In genomic region chr22:24953294-24954113, GRCh38 we compare ENCODE assay signal across 9 cellular contexts. TPM values are rescaled to one million over a fixed set of nuclear protein-coding genes. Genes with fewer than 3 reads are reported as not detected.
DNase-seq lines count a peak whose midpoint lies in the region; ATAC-seq and TF ChIP-seq lines count a peak whose summit lies in the region.
"Had no signal": no experiment of that assay in that cellular context is flagged by ENCODE, and none has a peak within 500 bp of the region (broad histone marks: within the 10 kb centered on the region; RNA-seq: fewer than 3 reads in every experiment).

No MANE protein-coding gene starts in this region.

- no peaks in the 10 kb centered on the region for H3K27me3 ChIP-seq in right cardiac atrium (ENCODE audit: control insufficient read depth, insufficient read depth)

- H3K36me3 ChIP-seq in HEK293 (ENCODE audit: control insufficient read depth in 2 of 2, insufficient read depth in 1 of 2, low read length in 2 of 2): no peaks in the 10 kb centered on the region

- DNase-seq in activated T-helper 1 cell treated with anti-CD3 and anti-CD28 coated beads, Interleukin-12 subunit alpha, Interleukin-12 subunit beta, Interleukin-2, Interleukin-4 antibody, amounts not matched to agents 30 ng/mL and 10 ng/mL and 1 ng/mL, durations not matched to agents 14 hours and 24 hours and 36 hours (ENCODE audit: low spot score): no peak
- peak; percentile 73 to 81 (median 80) for DNase-seq in right cardiac atrium
- no peak for DNase-seq in skeletal muscle cell (ENCODE audit: low read depth)
- no peak for DNase-seq in CD1c-positive myeloid dendritic cell (ENCODE audit: extremely low spot score)
- no peak for DNase-seq in mesenteric fat pad (ENCODE audit: low spot score)

- H3K27ac ChIP-seq in HEK293 (ENCODE audit: extremely low read depth, low read depth, low read length) (peak overlapping the region; percentile 82), right cardiac atrium (ENCODE audit: low read length) (peak overlapping the region; percentile 52)

- H3K4me3 ChIP-seq in HEK293 (ENCODE audit: low read depth, low read length): peak overlapping the region; percentile 79
- H3K4me3 ChIP-seq in right cardiac atrium (ENCODE audit: low read length): peak overlapping the region; percentile 61
- H3K4me3 ChIP-seq in skeletal muscle cell (ENCODE audit: low read depth, low read length): peak overlapping the region; percentile 62

- H3K36me3 Mint-ChIP-seq in activated T-helper 1 cell treated with anti-CD3 and anti-CD28 coated beads, Interleukin-12 subunit alpha, Interleukin-12 subunit beta, Interleukin-2, Interleukin-4 antibody, amounts not matched to agents 30 ng/mL and 10 ng/mL and 1 ng/mL, durations not matched to agents 14 hours and 24 hours and 36 hours (ENCODE audit: low read depth): no peaks in the 10 kb centered on the region

- TF ChIP-seq CTCF in HEK293 (tag by site-specific recombination; IDR thresholded peaks at IDR 0.05): no peak

- peaks cover 31% of the 10 kb centered on the region for H3K4me1 Mint-ChIP-seq in activated T-helper 1 cell treated with anti-CD3 and anti-CD28 coated beads, Interleukin-12 subunit alpha, Interleukin-12 subunit beta, Interleukin-2, Interleukin-4 antibody, amounts not matched to agents 30 ng/mL and 10 ng/mL and 1 ng/mL, durations not matched to agents 14 hours and 24 hours and 36 hours (ENCODE audit: low read depth)

- peaks cover 48% of the 10 kb centered on the region for H3K27me3 Mint-ChIP-seq in activated T-helper 1 cell treated with anti-CD3 and anti-CD28 coated beads, Interleukin-12 subunit alpha, Interleukin-12 subunit beta, Interleukin-2, Interleukin-4 antibody, amounts not matched to agents 30 ng/mL and 10 ng/mL and 1 ng/mL, durations not matched to agents 14 hours and 24 hours and 36 hours (ENCODE audit: insufficient read depth)

- CTCF ChIA-PET in HEK293 (lab: Yijun Ruan, JAX): interaction anchor here (0.7 to 7.9 kb wide), 8 partner anchors 8 to 248 kb away, joined by 3 to 66 read pairs (median 4); no protein-coding TSS in a partner anchor

- 6% methylated on average over 53 of the region's 53 CpGs for WGBS in right cardiac atrium

- H3K27ac Mint-ChIP-seq in activated T-helper 1 cell treated with anti-CD3 and anti-CD28 coated beads, Interleukin-12 subunit alpha, Interleukin-12 subunit beta, Interleukin-2, Interleukin-4 antibody, amounts not matched to agents 30 ng/mL and 10 ng/mL and 1 ng/mL, durations not matched to agents 14 hours and 24 hours and 36 hours: no peak overlapping the region

- POLR2A ChIA-PET in HEK293 (lab: Yijun Ruan, JAX): interaction anchor here (0.5 to 1.0 kb wide), 2 partner anchors 55 to 68 kb away, joined by 4 to 5 read pairs; no protein-coding TSS in a partner anchor

- H3K4me3 Mint-ChIP-seq in activated T-helper 1 cell treated with anti-CD3 and anti-CD28 coated beads, Interleukin-12 subunit alpha, Interleukin-12 subunit beta, Interleukin-2, Interleukin-4 antibody, amounts not matched to agents 30 ng/mL and 10 ng/mL and 1 ng/mL, durations not matched to agents 14 hours and 24 hours and 36 hours: peak overlapping the region; percentile 76

- H3K9me3 Mint-ChIP-seq in activated T-helper 1 cell treated with anti-CD3 and anti-CD28 coated beads, Interleukin-12 subunit alpha, Interleukin-12 subunit beta, Interleukin-2, Interleukin-4 antibody, amounts not matched to agents 30 ng/mL and 10 ng/mL and 1 ng/mL, durations not matched to agents 14 hours and 24 hours and 36 hours: no peaks in the 10 kb centered on the region

- peaks cover 10% of the 10 kb centered on the region; the same call in 1 of the 2 replicates for H3K4me1 ChIP-seq in HEK293 (ENCODE audit: control insufficient read depth, insufficient read depth, low read length)
- no peaks in the 10 kb centered on the region for H3K4me1 ChIP-seq in right cardiac atrium (ENCODE audit: control insufficient read depth, insufficient read depth, low read length)

- ATAC-seq in right cardiac atrium (peak; percentile 31 to 66), HG03139 (IDR thresholded peaks at IDR 0.05; ENCODE audit: unreplicated experiment) (no peak), GM18517 (IDR thresholded peaks at IDR 0.05; ENCODE audit: unreplicated experiment) (no peak)

- H3K9me3 ChIP-seq in HEK293 (ENCODE audit: control insufficient read depth, insufficient read depth, low read depth, low read length): no peaks in the 10 kb centered on the region
- no peaks in the 10 kb centered on the region for H3K9me3 ChIP-seq in right cardiac atrium (ENCODE audit: control insufficient read depth, low read length)

- intact Hi-C loops in activated T-helper 1 cell treated with anti-CD3 and anti-CD28 coated beads, Interleukin-12 subunit alpha, Interleukin-12 subunit beta, Interleukin-2, Interleukin-4 antibody, amounts not matched to agents 30 ng/mL and 10 ng/mL and 1 ng/mL, durations not matched to agents 14 hours and 24 hours and 36 hours (cut with micrococcal nuclease): loop anchor here (2.0 kb wide), 1 partner anchor 103 kb away; no protein-coding TSS in a partner anchor
- intact Hi-C loops in right cardiac atrium (cut with DNase I): loop anchor here (2.0 to 5.0 kb wide), 2 partner anchors 74 to 95 kb away; no protein-coding TSS in a partner anchor

TF ChIP-seq in HEK293, 187 proteins besides CTCF, POLR2A, EP300 and RAD21 (continues in another document):
- no peak for TF ChIP-seq PRDM6 (tag by site-specific recombination; IDR thresholded peaks at IDR 0.05)
- TF ChIP-seq ZNF747 (tag by site-specific recombination; IDR thresholded peaks at IDR 0.05): no peak
- 0 out of 2 replicates have a peak, but pooled peaks have one; percentile 22 for TF ChIP-seq ZNF76 (tag by site-specific recombination; IDR thresholded peaks at IDR 0.05; ENCODE audit: borderline replicate concordance, low read depth)
- TF ChIP-seq REPIN1 (tag by site-specific recombination; IDR thresholded peaks at IDR 0.05; ENCODE audit: low read depth): no peak
- TF ChIP-seq ZNF600 (tag by site-specific recombination; IDR thresholded peaks at IDR 0.05): no peak
- no peak for TF ChIP-seq ZNF664 (tag by site-specific recombination; IDR thresholded peaks at IDR 0.05)
- TF ChIP-seq YY1 (tag by site-specific recombination; IDR thresholded peaks at IDR 0.05): peak; percentile 63
- peak; percentile 86 for TF ChIP-seq PRDM1 (tag by site-specific recombination; IDR thresholded peaks at IDR 0.05)
- no peak for TF ChIP-seq ZNF544 (tag by site-specific recombination; IDR thresholded peaks at IDR 0.05)
- no peak for TF ChIP-seq ZNF701 (tag by site-specific recombination; IDR thresholded peaks at IDR 0.05)
- TF ChIP-seq ZNF777 (tag by site-specific recombination; IDR thresholded peaks at IDR 0.05; ENCODE audit: borderline replicate concordance): 0 out of 2 replicates have a peak, but pooled peaks have one; percentile 25
- no peak for TF ChIP-seq KLF7 (tag by site-specific recombination; IDR thresholded peaks at IDR 0.05; ENCODE audit: borderline replicate concordance)
- TF ChIP-seq, protein P1, sequence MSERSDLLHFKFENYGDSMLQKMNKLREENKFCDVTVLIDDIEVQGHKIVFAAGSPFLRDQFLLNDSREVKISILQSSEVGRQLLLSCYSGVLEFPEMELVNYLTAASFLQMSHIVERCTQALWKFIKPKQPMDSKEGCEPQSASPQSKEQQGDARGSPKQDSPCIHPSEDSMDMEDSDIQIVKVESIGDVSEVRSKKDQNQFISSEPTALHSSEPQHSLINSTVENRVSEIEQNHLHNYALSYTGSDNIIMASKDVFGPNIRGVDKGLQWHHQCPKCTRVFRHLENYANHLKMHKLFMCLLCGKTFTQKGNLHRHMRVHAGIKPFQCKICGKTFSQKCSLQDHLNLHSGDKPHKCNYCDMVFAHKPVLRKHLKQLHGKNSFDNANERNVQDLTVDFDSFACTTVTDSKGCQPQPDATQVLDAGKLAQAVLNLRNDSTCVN (tag by site-specific recombination; optimal IDR thresholded peaks at IDR 0.05): peak; percentile 69
- TF ChIP-seq, protein P2, sequence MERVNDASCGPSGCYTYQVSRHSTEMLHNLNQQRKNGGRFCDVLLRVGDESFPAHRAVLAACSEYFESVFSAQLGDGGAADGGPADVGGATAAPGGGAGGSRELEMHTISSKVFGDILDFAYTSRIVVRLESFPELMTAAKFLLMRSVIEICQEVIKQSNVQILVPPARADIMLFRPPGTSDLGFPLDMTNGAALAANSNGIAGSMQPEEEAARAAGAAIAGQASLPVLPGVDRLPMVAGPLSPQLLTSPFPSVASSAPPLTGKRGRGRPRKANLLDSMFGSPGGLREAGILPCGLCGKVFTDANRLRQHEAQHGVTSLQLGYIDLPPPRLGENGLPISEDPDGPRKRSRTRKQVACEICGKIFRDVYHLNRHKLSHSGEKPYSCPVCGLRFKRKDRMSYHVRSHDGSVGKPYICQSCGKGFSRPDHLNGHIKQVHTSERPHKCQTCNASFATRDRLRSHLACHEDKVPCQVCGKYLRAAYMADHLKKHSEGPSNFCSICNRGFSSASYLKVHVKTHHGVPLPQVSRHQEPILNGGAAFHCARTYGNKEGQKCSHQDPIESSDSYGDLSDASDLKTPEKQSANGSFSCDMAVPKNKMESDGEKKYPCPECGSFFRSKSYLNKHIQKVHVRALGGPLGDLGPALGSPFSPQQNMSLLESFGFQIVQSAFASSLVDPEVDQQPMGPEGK (tag by site-specific recombination; IDR thresholded peaks at IDR 0.05): peak; percentile 73
- TF ChIP-seq SCRT1 (tag by site-specific recombination; IDR thresholded peaks at IDR 0.05; ENCODE audit: borderline replicate concordance): peak; percentile 88; the same call in 1 of the 2 replicates

RNA-seq across cellular contexts. Expression of gene KIAA1671, which starts 1.0 kb away (rescaled TPM):
- total RNA-seq in activated T-helper 1 cell treated with anti-CD3 and anti-CD28 coated beads, Interleukin-12 subunit alpha, Interleukin-12 subunit beta, Interleukin-2, Interleukin-4 antibody, amounts not matched to agents 30 ng/mL and 10 ng/mL and 1 ng/mL, durations not matched to agents 14 hours and 24 hours and 36 hours: 16.5 and 17.6 TPM in 2 replicates
- total RNA-seq in right cardiac atrium (10 to 100 TPM; 17.3 to 24.0 (median 20.3) TPM), mesenteric fat pad (14.9 TPM)
- polyA plus RNA-seq in right cardiac atrium: 7.5 TPM

RNA-seq across cellular contexts. Expression of gene LHFPL7, which starts 7.0 kb away (rescaled TPM):
- total RNA-seq in activated T-helper 1 cell treated with anti-CD3 and anti-CD28 coated beads, Interleukin-12 subunit alpha, Interleukin-12 subunit beta, Interleukin-2, Interleukin-4 antibody, amounts not matched to agents 30 ng/mL and 10 ng/mL and 1 ng/mL, durations not matched to agents 14 hours and 24 hours and 36 hours: not detected in 2 replicates
- total RNA-seq in right cardiac atrium (not detected), mesenteric fat pad (not detected)
- polyA plus RNA-seq in right cardiac atrium: not detected
- total RNA-seq: LHCN-M2 had no signal

Comparison
In these comparisons a context has a peak if more than half of its experiments do, and no peak if none do; other contexts are left out.
1. DNase-seq: peak in right cardiac atrium (3 of 3); none in activated T-helper 1 cell treated with anti-CD3 and anti-CD28 coated beads, Interleukin-12 subunit alpha, Interleukin-12 subunit beta, Interleukin-2, Interleukin-4 antibody, amounts not matched to agents 30 ng/mL and 10 ng/mL and 1 ng/mL, durations not matched to agents 14 hours and 24 hours and 36 hours (single experiment), skeletal muscle cell (single experiment), CD1c-positive myeloid dendritic cell (single experiment) and mesenteric fat pad (single experiment).
2. ATAC-seq: peak in right cardiac atrium (2 of 2); none in HG03139 (single experiment) and GM18517 (single experiment).
3. Peak in every context shown above with its lines, with median percentiles within 50 percentile points of each other: H3K4me3 ChIP-seq.